ENCODE assay signal across 8 cellular contexts in the genomic region with DNA sequence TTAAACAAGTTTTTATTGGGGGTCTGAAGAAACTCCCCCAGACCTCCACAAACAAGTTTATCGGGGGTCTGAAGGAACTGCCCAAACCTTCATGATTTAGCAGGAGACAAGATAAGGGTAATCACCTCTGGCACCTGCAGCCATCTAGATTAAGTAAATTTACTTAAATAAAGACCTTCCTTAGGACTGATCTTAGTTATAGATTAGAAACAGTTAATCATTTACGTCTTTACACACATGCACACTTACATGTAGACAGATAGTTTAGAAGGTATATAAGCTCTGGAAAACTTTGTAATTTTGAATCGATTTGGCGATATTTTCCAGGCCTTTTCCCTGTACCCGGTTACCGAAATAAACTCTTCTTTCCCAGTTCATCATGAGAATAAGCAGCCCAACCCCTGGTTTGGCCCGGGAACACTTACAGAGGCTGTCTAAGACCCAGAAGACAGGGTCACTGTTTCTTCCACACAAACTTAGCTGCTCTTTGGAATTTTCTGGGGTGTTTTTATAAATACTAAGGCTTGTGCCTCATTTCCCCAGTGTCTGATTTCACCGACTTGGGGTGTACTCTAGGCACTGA. TPM values are rescaled to one million over a fixed set of nuclear protein-coding genes. Genes with fewer than 3 reads are reported as not detected.
A peak's percentile ranks its signal among the peaks of the same experiment; 100 is the strongest.
DNase-seq lines count a peak whose midpoint lies in the region; ATAC-seq and TF ChIP-seq lines count a peak whose summit lies in the region.

No MANE protein-coding gene starts in this region.

- 53 to 54% methylated on average over 8 of the region's 8 CpGs for WGBS in testis, 2 donors

- H3K4me3 ChIP-seq in astrocyte of the spinal cord (ENCODE audit: low read depth, low read length) = peak overlapping the region; percentile 80
- H3K4me3 ChIP-seq in testis = peak overlapping the region; percentile 59 to 67

- CTCF ChIA-PET in activated CD4-positive, alpha-beta T cell treated with anti-CD3 and anti-CD28 coated beads for 36 hours (lab: Charles Lee) = interaction anchor here (0.7 to 1.9 kb wide), 7 partner anchors 11 to 411 kb away, joined by 3 to 16 read pairs (median 4); no protein-coding TSS in a partner anchor

- DNase-seq in activated CD4-positive, alpha-beta T cell treated with anti-CD3 and anti-CD28 coated beads for 36 hours = no peak
- DNase-seq in activated CD4-positive, alpha-beta T cell treated with anti-CD3 and anti-CD28 coated beads, Interleukin-2, amount 50 U/mL, for 48 hours = no peak
- DNase-seq in astrocyte of the spinal cord (ENCODE audit: low read depth, low spot score) (no peak), left colon (no peak), testis (no peak), COLO668 (lab: John Stamatoyannopoulos, UW; ENCODE audit: unreplicated experiment) (no peak), DMS153 treated with DMSO at 0.1 percent for 48 hours (lab: John Stamatoyannopoulos, UW; ENCODE audit: unreplicated experiment) (no peak), cerebellar cortex (ENCODE audit: low spot score) (no peak)

- H3K9me3 Mint-ChIP-seq in activated CD4-positive, alpha-beta T cell treated with anti-CD3 and anti-CD28 coated beads for 36 hours (ENCODE audit: low read depth) = peaks cover 7% of the 10 kb centered on the region

- H3K9me3 ChIP-seq in testis = no peaks in the 10 kb centered on the region

- intact Hi-C loops in activated CD4-positive, alpha-beta T cell treated with anti-CD3 and anti-CD28 coated beads for 36 hours (cut with DNase I, micrococcal nuclease) = loop anchor here (1.0 to 10.0 kb wide), 10 partner anchors 87 to 882 kb away; a partner anchor contains a TSS
- intact Hi-C loops in left colon (cut with DNase I, micrococcal nuclease) = no loop called here
- intact Hi-C loops in testis (cut with DNase I; ENCODE audit: low total_unique reads) = loop anchor here (10.0 kb wide), 1 partner anchor 291 kb away; no protein-coding TSS in a partner anchor

- ATAC-seq in activated CD4-positive, alpha-beta T cell treated with anti-CD3 and anti-CD28 coated beads for 36 hours = no peak
- peak; percentile 62 for ATAC-seq in left colon

- in situ Hi-C loops in astrocyte of the spinal cord (cut with HindIII; ENCODE audit: low sequenced_read_pairs) = no loop called here

- no peaks in the 10 kb centered on the region for H3K27me3 ChIP-seq in testis

- no peak for TF ChIP-seq POLR2A in testis (IDR thresholded peaks at IDR 0.05)

- H3K27me3 Mint-ChIP-seq in activated CD4-positive, alpha-beta T cell treated with anti-CD3 and anti-CD28 coated beads for 36 hours = peaks cover 2% of the 10 kb centered on the region

- peaks cover 2% of the 10 kb centered on the region for H3K4me1 Mint-ChIP-seq in activated CD4-positive, alpha-beta T cell treated with anti-CD3 and anti-CD28 coated beads for 36 hours

- peak overlapping the region; percentile 79 for H3K27ac Mint-ChIP-seq in activated CD4-positive, alpha-beta T cell treated with anti-CD3 and anti-CD28 coated beads for 36 hours

- H3K27ac ChIP-seq in testis = peak overlapping the region; percentile 66 to 83

- no peaks in the 10 kb centered on the region for H3K36me3 ChIP-seq in testis (ENCODE audit: low read depth, missing control alignments)

- H3K4me1 ChIP-seq in testis = peaks cover 11% of the 10 kb centered on the region

- peak overlapping the region; percentile 83 for H3K4me3 Mint-ChIP-seq in activated CD4-positive, alpha-beta T cell treated with anti-CD3 and anti-CD28 coated beads for 36 hours

- POLR2A ChIA-PET in activated CD4-positive, alpha-beta T cell treated with anti-CD3 and anti-CD28 coated beads for 36 hours (lab: Charles Lee) = interaction anchor here (0.8 kb wide), 1 partner anchor 93 kb away, joined by 3 read pairs; a partner anchor contains a TSS

- peaks cover 9% of the 10 kb centered on the region for H3K36me3 Mint-ChIP-seq in activated CD4-positive, alpha-beta T cell treated with anti-CD3 and anti-CD28 coated beads for 36 hours (ENCODE audit: low read depth)

- no peak for TF ChIP-seq CTCF in astrocyte of the spinal cord (IDR thresholded peaks at IDR 0.05; ENCODE audit: low read depth, low read length)
- no peak for TF ChIP-seq CTCF in testis (IDR thresholded peaks at IDR 0.05)

RNA-seq across cellular contexts. Expression of a gene that starts 0.6 kb away (rescaled TPM):
- 10 to 100 TPM; 38.6 to 48.3 TPM for total RNA-seq in activated CD4-positive, alpha-beta T cell treated with anti-CD3 and anti-CD28 coated beads for 36 hours
- total RNA-seq in left colon (1 to 10 TPM; 1.0 to 3.8 TPM), testis (1 to 10 TPM; 5.5 to 6.6 TPM)
- 11.9 TPM for polyA plus RNA-seq in testis (ENCODE audit: insufficient read depth, low read depth, low replicate concordance)

Comparison
In these comparisons a context has a peak if more than half of its experiments do, and no peak if none do; other contexts are left out.
1. RNA of a gene that starts 0.6 kb away (total RNA-seq): 38.6 to 48.3 TPM in activated CD4-positive, alpha-beta T cell treated with anti-CD3 and anti-CD28 coated beads for 36 hours; 5.5 to 6.6 TPM in testis and 1.0 to 3.8 TPM in left colon; every median in the first group is over 4 times any median in the second.
2. intact Hi-C loops: an anchor here in activated CD4-positive, alpha-beta T cell treated with anti-CD3 and anti-CD28 coated beads for 36 hours (1.0 to 10.0 kb wide) and testis (10.0 kb wide); none called in left colon.